8 cellular contexts compared by ENCODE assay signal in genomic region chr5:140664353-140665119, GRCh38. TPM values are rescaled to one million over a fixed set of nuclear protein-coding genes. Genes with fewer than 3 reads are reported as not detected.
DNase-seq lines count a peak whose midpoint lies in the region; ATAC-seq and TF ChIP-seq lines count a peak whose summit lies in the region.

Gene WDR55 (plus strand): TSS chr5:140664904. CDS start chr5:140664913, 9 bp downstream.

- H3K4me1 Mint-ChIP-seq in natural killer cell treated with Interleukin-12 subunit alpha and Interleukin-12 subunit beta and Interleukin-15 and Interleukin-18, amount 100 ng/mL, for 72 hours (ENCODE audit: low read depth in 2 of 2), result peaks cover 29 to 35% of the 10 kb centered on the region in 2 donors

- H3K4me3 ChIP-seq in LNCaP clone FGC (ENCODE audit: low read depth, low read length), result peak within 1 kb of the TSS; percentile 74
- peak within 1 kb of the TSS; percentile 98 for H3K4me3 ChIP-seq in fibroblast of pulmonary artery (replicated peaks; ENCODE audit: low read depth, low read length)

- no peaks in the 10 kb centered on the region for H3K9me3 Mint-ChIP-seq in natural killer cell treated with Interleukin-12 subunit alpha and Interleukin-12 subunit beta and Interleukin-15 and Interleukin-18, amount 100 ng/mL, for 72 hours

- peak within 1 kb of the TSS; percentile 95 to 99 for H3K27ac Mint-ChIP-seq in natural killer cell treated with Interleukin-12 subunit alpha and Interleukin-12 subunit beta and Interleukin-15 and Interleukin-18, amount 100 ng/mL, for 72 hours

- peaks cover 41% of the 10 kb centered on the region for H3K36me3 Mint-ChIP-seq in natural killer cell treated with Interleukin-12 subunit alpha and Interleukin-12 subunit beta and Interleukin-15 and Interleukin-18, amount 100 ng/mL, for 72 hours

- peak; percentile 98 to 99 for ATAC-seq in natural killer cell treated with Interleukin-12 subunit alpha and Interleukin-12 subunit beta and Interleukin-15 and Interleukin-18, amount 100 ng/mL, for 72 hours
- ATAC-seq in stimulated activated naive CD8-positive, alpha-beta T cell treated with anti-CD3 and anti-CD28 coated beads, Interleukin-15, Interleukin-2, amounts not matched to agents 100 U/mL and 50 U/mL, for 24 hours, result peak; percentile 96

- no peak for TF ChIP-seq CTCF in LNCaP clone FGC (IDR thresholded peaks at IDR 0.05; ENCODE audit: control insufficient read depth, extremely low read depth, insufficient read depth)
- no peak for TF ChIP-seq CTCF in fibroblast of pulmonary artery (IDR thresholded peaks at IDR 0.05; ENCODE audit: low read length, missing control alignments)

- peak within 1 kb of the TSS; percentile 99 for H3K4me3 Mint-ChIP-seq in natural killer cell treated with Interleukin-12 subunit alpha and Interleukin-12 subunit beta and Interleukin-15 and Interleukin-18, amount 100 ng/mL, for 72 hours

- TF ChIP-seq POLR2A in Raji (IDR thresholded peaks at IDR 0.05; ENCODE audit: insufficient read depth, low read depth, low read length), result peak; percentile 97

- no peaks in the 10 kb centered on the region for H3K27me3 Mint-ChIP-seq in natural killer cell treated with Interleukin-12 subunit alpha and Interleukin-12 subunit beta and Interleukin-15 and Interleukin-18, amount 100 ng/mL, for 72 hours

- peak; percentile 95 for DNase-seq in EH (ENCODE audit: low read depth)
- peak; percentile 92 for DNase-seq in GOT3 (lab: John Stamatoyannopoulos, UW)
- peak; percentile 90 for DNase-seq in LNCaP clone FGC (ENCODE audit: low read depth)
- peak; percentile 93 for DNase-seq in activated effector memory CD4-positive, alpha-beta T cell treated with Interleukin-2 at 50 U/mL for 16 hours
- DNase-seq in fibroblast of pulmonary artery (ENCODE audit: low read depth), result peak; percentile 90
- peak; percentile 99 for DNase-seq in natural killer cell treated with Interleukin-12 subunit alpha and Interleukin-12 subunit beta and Interleukin-15 and Interleukin-18, amount 100 ng/mL, for 72 hours (ENCODE audit: low spot score)
- peak; percentile 97 for DNase-seq in stimulated activated naive CD8-positive, alpha-beta T cell treated with anti-CD3 and anti-CD28 coated beads, Interleukin-15, Interleukin-2, amounts not matched to agents 100 U/mL and 50 U/mL, for 24 hours

RNA-seq across cellular contexts. Expression of gene WDR55, which starts in this region (rescaled TPM):
- 10 to 100 TPM; 43.7 to 52.7 TPM for total RNA-seq in natural killer cell treated with Interleukin-12 subunit alpha and Interleukin-12 subunit beta and Interleukin-15 and Interleukin-18, amount 100 ng/mL, for 72 hours

Comparison
In these comparisons a context has a peak if more than half of its experiments do, and no peak if none do; other contexts are left out.
1. Peak in every context shown above with its lines: DNase-seq, ATAC-seq and H3K4me3 ChIP-seq.